ENCODE assay signal across 20 cellular contexts in the genomic region with DNA sequence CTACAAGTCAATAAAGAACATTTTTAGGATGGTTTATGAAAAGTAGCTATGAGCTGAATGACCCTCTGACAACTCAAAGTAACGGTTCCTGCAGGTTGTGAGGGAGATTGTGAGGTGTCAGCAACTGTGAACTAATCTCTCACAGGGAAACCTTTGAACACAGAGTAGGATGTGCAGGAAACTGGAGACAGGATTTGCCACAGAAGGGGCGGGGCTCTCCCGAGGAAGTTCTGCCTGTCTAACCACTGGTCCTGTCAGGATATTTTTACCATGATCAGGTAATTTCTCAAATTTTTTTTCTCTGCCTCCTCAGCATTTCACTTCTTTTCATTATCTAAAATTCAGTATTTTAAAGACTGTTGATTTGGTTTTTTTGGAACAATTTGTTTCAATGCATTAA. TPM values are rescaled to one million over a fixed set of nuclear protein-coding genes. Genes with fewer than 3 reads are reported as not detected.
DNase-seq lines count a peak whose midpoint lies in the region; ATAC-seq and TF ChIP-seq lines count a peak whose summit lies in the region.
"Had no signal": no experiment of that assay in that cellular context is flagged by ENCODE, and none has a peak within 500 bp of the region (broad histone marks: within the 10 kb centered on the region; RNA-seq: fewer than 3 reads in every experiment).

No MANE protein-coding gene starts in this region.

- DNase-seq in activated T-cell treated with anti-CD3 and anti-CD28 coated beads, Interleukin-2, amount 50 U/mL, for 72 hours: no peak
- no peak for DNase-seq in activated T-cell treated with anti-CD3 and anti-CD28 coated beads, Interleukin-2, amount 50 U/mL, for 1 hour
- peak; percentile 38 for DNase-seq in NCI-H226
- DNase-seq in endothelial cell (ENCODE audit: low spot score): peak; percentile 38
- DNase-seq in trophoblast cell: peak; percentile 36 to 58
- DNase-seq in GM13977 (ENCODE audit: low spot score): no peak
- DNase-seq: CD4-positive, alpha-beta T cell; DMS153; GDM1; GM23248; HCEC 1CT; NCI-H1105; NCI-H2081; NCI-H2171 treated with DMSO at 0.1 percent for 48 hours; NCI-H446 treated with DMSO at 0.1 percent for 48 hours; NCI-H69; NK-92 treated with Interleukin-12 subunit alpha and Interleukin-12 subunit beta, amount 100 ng/mL, for 24 hours had no signal

- no peak overlapping the region for H3K4me3 ChIP-seq in trophoblast cell (ENCODE audit: low read depth, low read length)
- H3K4me3 ChIP-seq: A549, GM23248 had no signal

- H4K91ac ChIP-seq in trophoblast cell (ENCODE audit: low read depth, low read length): no peak overlapping the region

- H3K18ac ChIP-seq in trophoblast cell (ENCODE audit: low read length): no peak overlapping the region

- in situ Hi-C loops in GM13977 (cut with MboI; ENCODE audit: low pct_unique_long_range_greater_than_20kb, low sequenced_read_pairs, unreplicated experiment): no loop called here

- no peaks in the 10 kb centered on the region for H3K4me1 Mint-ChIP-seq in activated T-cell treated with anti-CD3 and anti-CD28 coated beads, Interleukin-2, amount 50 U/mL, for 72 hours (ENCODE audit: low read depth)
- H3K4me1 Mint-ChIP-seq in endothelial cell (ENCODE audit: unreplicated experiment): peaks cover 34% of the 10 kb centered on the region

- H3K9me3 Mint-ChIP-seq in activated T-cell treated with anti-CD3 and anti-CD28 coated beads, Interleukin-2, amount 50 U/mL, for 72 hours: no peaks in the 10 kb centered on the region
- no peaks in the 10 kb centered on the region for H3K9me3 Mint-ChIP-seq in endothelial cell (ENCODE audit: unreplicated experiment)
- H3K9me3 Mint-ChIP-seq: CD4-positive, alpha-beta T cell had no signal

- H3K27ac ChIP-seq in trophoblast cell (ENCODE audit: low read depth, low read length): no peak overlapping the region
- H3K27ac ChIP-seq: A549, GM23248 had no signal

- no peaks in the 10 kb centered on the region for H3K79me2 ChIP-seq in trophoblast cell (ENCODE audit: control insufficient read depth, insufficient read depth, low read length, poor library complexity)

- H3K27ac Mint-ChIP-seq in activated T-cell treated with anti-CD3 and anti-CD28 coated beads, Interleukin-2, amount 50 U/mL, for 72 hours: peak overlapping the region; percentile 39
- H3K27ac Mint-ChIP-seq in endothelial cell (ENCODE audit: unreplicated experiment): no peak overlapping the region
- H3K27ac Mint-ChIP-seq: CD4-positive, alpha-beta T cell had no signal

- no CpG with 5 or more reads among the region's 3 CpGs for WGBS in trophoblast cell (ENCODE audit: extremely low coverage, insufficient coverage, insufficient read length)

- no peak overlapping the region for H3K4me2 ChIP-seq in trophoblast cell (ENCODE audit: low read length)
- H3K4me2 ChIP-seq: A549 had no signal

- H3K23ac ChIP-seq in trophoblast cell (ENCODE audit: low read length): no peak overlapping the region

- no peak overlapping the region for H3K4me3 Mint-ChIP-seq in activated T-cell treated with anti-CD3 and anti-CD28 coated beads, Interleukin-2, amount 50 U/mL, for 72 hours
- H3K4me3 Mint-ChIP-seq in endothelial cell (ENCODE audit: unreplicated experiment): no peak overlapping the region
- H3K4me3 Mint-ChIP-seq: CD4-positive, alpha-beta T cell had no signal

- TF ChIP-seq CTCF in endothelial cell (IDR thresholded peaks at IDR 0.05; ENCODE audit: unreplicated experiment) (no peak), GM13977 (IDR thresholded peaks at IDR 0.05; ENCODE audit: extremely low read depth, insufficient read depth, missing control alignments) (no peak)

- H3K79me1 ChIP-seq in trophoblast cell (ENCODE audit: low read length): no peaks in the 10 kb centered on the region

- H3K14ac ChIP-seq in trophoblast cell (ENCODE audit: low read length): no peak overlapping the region

- no peak overlapping the region for H2BK12ac ChIP-seq in trophoblast cell (ENCODE audit: low read length)

- no peaks in the 10 kb centered on the region for H3K27me3 Mint-ChIP-seq in activated T-cell treated with anti-CD3 and anti-CD28 coated beads, Interleukin-2, amount 50 U/mL, for 72 hours (ENCODE audit: low read depth)
- no peaks in the 10 kb centered on the region for H3K27me3 Mint-ChIP-seq in endothelial cell (ENCODE audit: unreplicated experiment)
- H3K27me3 Mint-ChIP-seq: CD4-positive, alpha-beta T cell had no signal

- H3K36me3 ChIP-seq in trophoblast cell (ENCODE audit: control insufficient read depth in 1 of 2, insufficient read depth in 2 of 2, low read length in 2 of 2): peaks cover 10 to 13% of the 10 kb centered on the region in 2 experiments

- peaks cover 3 to 13% of the 10 kb centered on the region in 2 donors for H3K36me3 Mint-ChIP-seq in activated T-cell treated with anti-CD3 and anti-CD28 coated beads, Interleukin-2, amount 50 U/mL, for 72 hours (ENCODE audit: insufficient read depth in 2 of 2)
- peaks cover 14% of the 10 kb centered on the region for H3K36me3 Mint-ChIP-seq in endothelial cell (ENCODE audit: low read depth, unreplicated experiment)

- H3K27me3 ChIP-seq in trophoblast cell (ENCODE audit: insufficient read depth, low read length): no peaks in the 10 kb centered on the region

- no peak overlapping the region for H2BK5ac ChIP-seq in trophoblast cell (ENCODE audit: low read depth, low read length, poor library complexity)

- no peak overlapping the region for H3K9ac ChIP-seq in trophoblast cell (ENCODE audit: low read length)
- H3K9ac ChIP-seq: GM23248 had no signal

- no peak overlapping the region for H4K12ac ChIP-seq in trophoblast cell (ENCODE audit: low read depth, low read length)

- H2AK5ac ChIP-seq in trophoblast cell (ENCODE audit: low read length): no peak overlapping the region

- H3K4me1 ChIP-seq in trophoblast cell (ENCODE audit: control insufficient read depth in 1 of 2, insufficient read depth in 2 of 2, low read length in 2 of 2): no peaks in the 10 kb centered on the region
- H3K4me1 ChIP-seq: A549 had no signal

- no peak overlapping the region for H3K4ac ChIP-seq in trophoblast cell (ENCODE audit: low read depth, low read length)

- no peak overlapping the region for H4K8ac ChIP-seq in trophoblast cell (ENCODE audit: low read depth, low read length)

- H2AFZ ChIP-seq in trophoblast cell (ENCODE audit: insufficient read depth, low read length, poor library complexity): no peak overlapping the region
- H2AFZ ChIP-seq: GM23248 had no signal

- no peak for ATAC-seq in activated T-cell treated with anti-CD3 and anti-CD28 coated beads, Interleukin-2, amount 50 U/mL, for 72 hours (replicated peaks in 1 of 2)
- no peak for ATAC-seq in GM21825 (IDR thresholded peaks at IDR 0.05; ENCODE audit: unreplicated experiment)
- ATAC-seq: A549, Right ventricle myocardium inferior had no signal

- no peak overlapping the region for H2BK120ac ChIP-seq in trophoblast cell (ENCODE audit: insufficient read depth, low read length, poor library complexity)

- no peaks in the 10 kb centered on the region for H3K9me3 ChIP-seq in trophoblast cell (ENCODE audit: insufficient read depth, low read depth, low read length)
- H3K9me3 ChIP-seq: A549 had no signal

RNA-seq across cellular contexts. Expression of a gene that starts 33.3 kb away (rescaled TPM):
- total RNA-seq in activated T-cell treated with anti-CD3 and anti-CD28 coated beads, Interleukin-2, amount 50 U/mL, for 72 hours: 10 to 100 TPM; 21.4 to 22.7 TPM
- 25.5 TPM for total RNA-seq in endothelial cell (ENCODE audit: unreplicated experiment)
- polyA plus RNA-seq in trophoblast cell (2013): 18.0 and 19.2 TPM in 2 replicates

Comparison
In these comparisons a context has a peak if more than half of its experiments do, and no peak if none do; other contexts are left out.
1. DNase-seq: peak in NCI-H226 (single experiment), endothelial cell (single experiment) and trophoblast cell (2 of 2); none in activated T-cell treated with anti-CD3 and anti-CD28 coated beads, Interleukin-2, amount 50 U/mL, for 72 hours (0 of 2), activated T-cell treated with anti-CD3 and anti-CD28 coated beads, Interleukin-2, amount 50 U/mL, for 1 hour (single experiment) and GM13977 (single experiment).